Comparison of ENCODE assay signal across 1 cellular context in genomic region chr13:113187905-113188595, GRCh38.
TF ChIP-seq lines count a peak whose summit lies in the region.

No MANE protein-coding gene starts in this region.

TF ChIP-seq in HCT116, 20 proteins besides CTCF, POLR2A, EP300 and RAD21 (continued from another document):
- no peak for TF ChIP-seq ZNF274 (IDR thresholded peaks at IDR 0.05; ENCODE audit: low read depth, low read length)
- TF ChIP-seq CBX3 (IDR thresholded peaks at IDR 0.05; ENCODE audit: low read depth) = no peak
- no peak for TF ChIP-seq TCF7L2 (IDR thresholded peaks at IDR 0.05; ENCODE audit: borderline replicate concordance, extremely low read depth, insufficient read depth, insufficient read length)
- no peak for TF ChIP-seq EGR1 (IDR thresholded peaks at IDR 0.05; ENCODE audit: low read depth)
- TF ChIP-seq POLR2AphosphoS5 (IDR thresholded peaks at IDR 0.05; ENCODE audit: low read depth, low read length) = no peak
